ENCODE assay signal across 1 cellular context in genomic region chr2:108531674-108532055, GRCh38.
TF ChIP-seq lines count a peak whose summit lies in the region.

No MANE protein-coding gene starts in this region.

TF ChIP-seq in GM12878, 131 proteins besides CTCF, POLR2A, EP300 and RAD21:
- TF ChIP-seq ZZZ3 (IDR thresholded peaks at IDR 0.05; ENCODE audit: control insufficient read depth, insufficient read length, low read depth), result no peak
- no peak for TF ChIP-seq ZNF592 (IDR thresholded peaks at IDR 0.05)
- 0 out of 2 replicates have a peak, but pooled peaks have one; percentile 2 for TF ChIP-seq MLLT1 (IDR thresholded peaks at IDR 0.05)
